In the genomic region with DNA sequence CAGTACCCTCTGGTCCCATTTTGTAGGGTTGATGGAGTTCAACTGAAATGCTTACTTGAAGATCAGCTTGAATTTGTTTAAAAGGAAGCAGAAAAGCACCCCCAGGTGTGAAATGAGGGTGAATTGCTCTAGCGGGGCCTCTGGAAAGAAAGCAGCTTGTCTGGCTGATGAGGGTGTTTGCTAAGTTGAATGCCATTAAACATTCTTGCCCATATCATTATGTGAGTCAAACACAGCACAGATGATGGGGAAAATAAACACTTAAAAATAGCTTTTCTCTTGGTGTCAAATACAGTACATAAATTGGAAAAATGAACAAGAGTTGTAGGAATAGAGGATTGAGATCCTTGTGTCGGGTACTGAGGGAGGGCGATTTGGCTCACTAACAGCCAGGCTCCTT, we compare ENCODE assay signal across 19 cellular contexts.
"Had no signal": no experiment of that assay in that cellular context is flagged by ENCODE, and none has a peak within 500 bp of the region (broad histone marks: within the 10 kb centered on the region; RNA-seq: fewer than 3 reads in every experiment).

No MANE protein-coding gene starts in this region.

- H3K27me3 ChIP-seq: SJSA1 had no signal

- H3K9me3 ChIP-seq: MG63, SJSA1 had no signal

- H3K4me3 ChIP-seq: MG63, SJSA1, SK-N-MC had no signal

- H3K36me3 ChIP-seq: MG63, SJSA1 had no signal

- DNase-seq: Karpas-422, KG1, MG63, NCI-H1092, NCI-H1105 treated with DMSO at 0.1 percent for 48 hours, NCI-H1417 treated with DMSO at 0.1 percent for 48 hours, NCI-H187, NCI-H2029, NCI-H2081 treated with DMSO at 0.1 percent for 48 hours, NCI-H345, NCI-H446 treated with DMSO at 0.1 percent for 48 hours, NCI-H510A treated with DMSO at 0.1 percent for 48 hours, NCI-H526, NCI-H748 treated with DMSO at 0.1 percent for 48 hours, Right ventricle myocardium superior, RPMI8226, SIG-M5 had no signal

- H3K27ac ChIP-seq: SJSA1, SK-N-MC had no signal

- H3K4me1 ChIP-seq: SJSA1 had no signal
